ENCODE assay signal across 21 cellular contexts in the genomic region with DNA sequence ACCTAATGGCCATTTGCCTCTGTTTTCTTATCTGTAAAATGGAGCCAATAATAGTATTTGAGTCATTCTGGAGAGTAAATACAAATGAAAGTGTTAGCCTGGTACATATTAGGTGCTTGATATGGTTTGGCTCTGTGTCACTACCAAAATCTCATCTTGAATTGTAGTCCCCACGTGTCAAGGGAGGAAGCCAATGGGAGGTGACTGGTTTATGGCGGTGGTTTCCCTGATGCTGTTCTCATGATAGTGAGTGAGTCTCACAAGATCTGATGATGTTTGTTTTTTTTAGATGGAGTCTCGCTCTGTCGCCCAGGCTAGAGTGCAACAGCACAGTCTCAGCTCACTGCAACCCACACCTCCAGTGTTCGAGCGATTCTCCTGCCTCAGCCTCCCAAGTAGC.
A peak's percentile ranks its signal among the peaks of the same experiment; 100 is the strongest.
DNase-seq lines count a peak whose midpoint lies in the region; ATAC-seq, FAIRE-seq and TF ChIP-seq lines count a peak whose summit lies in the region.
"Had no signal": no experiment of that assay in that cellular context is flagged by ENCODE, and none has a peak within 500 bp of the region (broad histone marks: within the 10 kb centered on the region; RNA-seq: fewer than 3 reads in every experiment).

No MANE protein-coding gene starts in this region.

- TF ChIP-seq EP300 in GM12878 (IDR thresholded peaks at IDR 0.05; ENCODE audit: borderline replicate concordance in 1 of 2, control insufficient read depth in 1 of 2, low read depth in 2 of 2, low read length in 2 of 2) = no peak

- BruUV-seq in GM12878 (replicated peaks; lab: Mats Ljungman, UMichigan) = no TSS peak

- peak overlapping the region; percentile 91 for H3K27ac ChIP-seq in OCI-LY3 (ENCODE audit: low read length)
- H3K27ac ChIP-seq in GM12878 (ENCODE audit: control insufficient read depth, insufficient read depth) = no peak overlapping the region
- H3K27ac ChIP-seq: BLaER1 had no signal

- WGBS in GM12878 (ENCODE audit: insufficient coverage, insufficient replicate concordance, low lambda C conversion rate, missing lambda C conversion rate) = 53% methylated on average over 6 of the region's 6 CpGs
- WGBS in lower leg skin, 2 donors = 95 to 96% methylated on average over 6 of the region's 6 CpGs

- no peak for FAIRE-seq in GM12878 (lab: Jason Lieb, UNC)
- no peak for FAIRE-seq in GM12892 (lab: Jason Lieb, UNC)
- FAIRE-seq: A204.1, D721Med, G401.6 had no signal

- POLR2A ChIA-PET in GM12878 (lab: Charles Lee) = no interaction called here

- H4K20me1 ChIP-seq in OCI-LY3 (ENCODE audit: insufficient read depth, low read length) = no peaks in the 10 kb centered on the region
- no peaks in the 10 kb centered on the region for H4K20me1 ChIP-seq in GM12878 (ENCODE audit: control insufficient read depth, insufficient read depth)
- H4K20me1 ChIP-seq: BLaER1 had no signal

- peak overlapping the region; percentile 44; the same call in 1 of the 2 replicates for H3K9ac ChIP-seq in OCI-LY3 (ENCODE audit: low read length)
- no peak overlapping the region for H3K9ac ChIP-seq in GM12878 (ENCODE audit: control insufficient read depth, insufficient read depth, low read length)
- H3K9ac ChIP-seq: BLaER1 had no signal

- H3K4me2 ChIP-seq in OCI-LY3 (ENCODE audit: low read length) (peak overlapping the region; percentile 64), GM12878 (ENCODE audit: control insufficient read depth, insufficient read depth) (no peak overlapping the region)
- H3K4me2 ChIP-seq: BLaER1 had no signal

- TF ChIP-seq RAD21 in GM12878 (IDR thresholded peaks at IDR 0.05; ENCODE audit: insufficient read depth, low read depth, low read length) = no peak

- H3K4me1 ChIP-seq in OCI-LY3 (ENCODE audit: low read length) = peaks cover 43% of the 10 kb centered on the region
- no peaks in the 10 kb centered on the region for H3K4me1 ChIP-seq in GM12878 (ENCODE audit: control insufficient read depth, insufficient read depth, low read length)
- H3K4me1 ChIP-seq: BE2C had no signal

- intact Hi-C loops in GM12878 (cut with micrococcal nuclease; ENCODE audit: unreplicated experiment) = no loop called here
- intact Hi-C loops in lower leg skin (cut with DNase I; ENCODE audit: low total_unique reads) = no loop called here

- TF ChIP-seq CTCF in OCI-LY3 (IDR thresholded peaks at IDR 0.05; ENCODE audit: low read depth, low read length) (no peak), GM12878 (IDR thresholded peaks at IDR 0.05 in 2 of 3, conservative IDR thresholded peaks at IDR 0.05 in 1 of 3; ENCODE audit: control insufficient read depth in 2 of 3, extremely low read depth in 1 of 3, insufficient read depth in 1 of 3, low read depth in 3 of 3, low read length in 3 of 3) (no peak), lower leg skin (IDR thresholded peaks at IDR 0.05) (no peak)

- H3K27me3 ChIP-seq in OCI-LY3 (ENCODE audit: low read depth, low read length) (no peaks in the 10 kb centered on the region), GM12878 (replicated peaks in 1 of 2; ENCODE audit: control insufficient read depth in 2 of 2, insufficient read depth in 2 of 2, low read length in 1 of 2) (no peaks in the 10 kb centered on the region)
- H3K27me3 ChIP-seq: BE2C, BLaER1 had no signal

- CTCF ChIA-PET in GM12878 (lab: Yijun Ruan, JAX) = no interaction called here

- peak overlapping the region; percentile 71 for H3K4me3 ChIP-seq in OCI-LY3 (ENCODE audit: low read length)
- H3K4me3 ChIP-seq in GM12878 = no peak overlapping the region
- H3K4me3 ChIP-seq in lower leg skin (ENCODE audit: low read depth, poor library complexity, severe bottlenecking) = no peak overlapping the region
- H3K4me3 ChIP-seq: BLaER1 had no signal

- DNase-seq in GM12878 (ENCODE audit: low read depth, low spot score) = no peak
- DNase-seq in GM12892 (ENCODE audit: insufficient read length) = no peak
- no peak for DNase-seq in lower leg skin (ENCODE audit: low spot score in 2 of 2)
- DNase-seq: 8988T; ACHN; BE2C; C1 segment of cervical spinal cord; Calu3; CD4-positive, alpha-beta memory T cell; CD4-positive, CD25-positive, alpha-beta regulatory T cell; CD8-positive, alpha-beta memory T cell; COR-L47; DMS79 treated with DMSO at 0.1 percent for 48 hours; GF-D8 had no signal

- SMC1A ChIA-PET in GM12878 (lab: Charles Lee; ENCODE audit: uncharacterized antibody, unreplicated experiment) = interaction anchor here (1.0 to 1.7 kb wide), 2 partner anchors 9 to 22 kb away, joined by 3 to 4 read pairs; no protein-coding TSS in a partner anchor

- RAD21 ChIA-PET in GM12878 (lab: Charles Lee; ENCODE audit: unreplicated experiment) = no interaction called here

- H3K79me2 ChIP-seq in OCI-LY3 (ENCODE audit: low read length) (peaks cover 29% of the 10 kb centered on the region), GM12878 (ENCODE audit: control insufficient read depth, insufficient read depth, low read length) (no peaks in the 10 kb centered on the region)

- ATAC-seq in GM18868 (IDR thresholded peaks at IDR 0.05; ENCODE audit: unreplicated experiment) = peak; percentile 80
- peak; percentile 70 for ATAC-seq in GM12878
- ATAC-seq in GM19395 (IDR thresholded peaks at IDR 0.05; ENCODE audit: unreplicated experiment) = no peak

- in situ Hi-C loops in GM12878 (cut with MboI) = no loop called here

- TF ChIP-seq POLR2A in GM12878 (IDR thresholded peaks at IDR 0.05; ENCODE audit: low read depth, low read length) (no peak), GM12892 (IDR thresholded peaks at IDR 0.05; ENCODE audit: low read depth, low read length) (no peak), lower leg skin (IDR thresholded peaks at IDR 0.05) (no peak)

- H2AFZ ChIP-seq in OCI-LY3 (ENCODE audit: low read depth, low read length) (peak overlapping the region; percentile 58), GM12878 (ENCODE audit: control insufficient read depth, low read depth, low read length) (no peak overlapping the region)

- H3K36me3 ChIP-seq in OCI-LY3 (replicated peaks; ENCODE audit: low read depth, low read length) (peaks cover 65% of the 10 kb centered on the region), GM12878 (ENCODE audit: control insufficient read depth in 2 of 2, insufficient read depth in 2 of 2, low read length in 1 of 2) (no peaks in the 10 kb centered on the region)
- H3K36me3 ChIP-seq: BE2C, BLaER1 had no signal

- H3K9me3 ChIP-seq in OCI-LY3 (ENCODE audit: insufficient read depth, low read length) (peaks cover 19% of the 10 kb centered on the region; the same call in 1 of the 2 replicates), GM12878 (replicated peaks; ENCODE audit: control insufficient read depth, insufficient read depth, low read length) (no peaks in the 10 kb centered on the region; the same call in 2 of the 3 replicates)
- H3K9me3 ChIP-seq: BE2C had no signal

TF ChIP-seq in GM12878, 131 proteins besides CTCF, POLR2A, EP300 and RAD21:
- no peak for TF ChIP-seq PAX5 (IDR thresholded peaks at IDR 0.05; ENCODE audit: borderline replicate concordance, low read depth, low read length)
